ENCODE assay signal across 1 cellular context in the genomic region with DNA sequence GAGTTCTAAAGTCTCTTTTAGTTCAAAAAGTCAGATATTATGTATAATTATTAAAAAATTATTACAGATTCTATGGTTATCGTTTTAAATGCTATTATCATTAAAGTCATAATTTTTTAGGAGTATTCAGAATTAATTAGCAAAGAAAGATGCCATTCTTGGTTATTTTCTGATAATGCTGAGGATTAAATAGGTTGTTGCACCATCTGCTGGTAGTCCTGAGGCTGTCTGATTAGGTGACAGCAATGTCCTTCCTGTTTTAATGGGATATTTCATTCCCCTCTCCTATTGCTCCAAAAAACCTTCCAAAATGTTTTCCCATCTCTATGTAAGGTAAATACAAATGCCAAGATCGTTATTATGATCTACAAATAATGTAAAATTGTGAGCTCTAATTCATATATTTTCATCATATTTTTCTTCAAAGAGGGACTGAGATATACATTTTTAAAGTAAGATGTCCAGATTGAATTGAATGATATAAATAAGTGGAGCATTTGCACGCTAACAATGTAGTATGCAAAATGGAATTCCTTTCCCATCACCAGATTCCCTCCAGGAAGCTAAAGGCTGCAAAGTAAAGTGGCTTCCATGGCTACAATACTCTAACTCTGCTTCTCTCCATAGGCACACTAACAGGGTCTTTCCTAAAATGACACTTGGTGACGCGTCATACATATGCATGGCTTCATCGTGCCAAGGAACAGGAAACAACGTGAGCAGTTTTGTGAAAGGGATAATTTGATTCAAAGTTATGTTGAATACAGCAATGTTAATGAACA.
TF ChIP-seq lines count a peak whose summit lies in the region.

No MANE protein-coding gene starts in this region.

TF ChIP-seq in HCT116, 20 proteins besides CTCF, POLR2A, EP300 and RAD21 (continued from another document):
- no peak for TF ChIP-seq ATF3 (IDR thresholded peaks at IDR 0.05)
TF ChIP-seq in HCT116: peak in this region for 0.
